Comparison of ENCODE assay signal across 14 cellular contexts in the genomic region with DNA sequence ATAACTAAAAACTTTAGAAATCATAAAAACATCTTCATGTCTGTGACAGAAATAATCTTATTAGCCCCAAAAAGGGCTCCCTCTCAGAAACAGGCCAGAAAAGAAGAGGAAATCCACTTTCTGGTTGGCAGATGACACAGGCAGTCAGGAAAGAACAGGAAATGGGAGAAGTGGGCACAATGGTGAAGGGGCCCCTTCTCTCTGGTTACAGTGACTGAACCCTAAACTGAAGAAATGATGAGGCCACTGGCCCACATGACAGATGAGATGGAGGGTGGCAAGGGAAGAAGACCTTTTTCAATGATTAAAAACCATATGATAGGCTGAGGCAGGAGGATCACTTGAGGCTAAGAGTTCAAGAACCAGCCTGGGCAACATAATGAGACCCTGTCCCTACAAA.
"Had no signal": no experiment of that assay in that cellular context is flagged by ENCODE, and none has a peak within 500 bp of the region (broad histone marks: within the 10 kb centered on the region; RNA-seq: fewer than 3 reads in every experiment).

No MANE protein-coding gene starts in this region.

- FAIRE-seq: islet of Langerhans had no signal

- H3K27ac ChIP-seq: heart left ventricle, psoas muscle, right lobe of liver, upper lobe of right lung, VCaP had no signal

- H3K36me3 Mint-ChIP-seq: natural killer cell treated with Interleukin-12 subunit alpha and Interleukin-12 subunit beta and Interleukin-15 and Interleukin-18, amount 100 ng/mL, for 72 hours had no signal

- DNase-seq: activated CD4-positive, alpha-beta T cell treated with anti-CD3 and anti-CD28 coated beads for 4 hours; activated naive CD4-positive, alpha-beta T cell treated with Interleukin-2 at 50 U/mL for 16 hours; central memory CD4-positive, alpha-beta T cell; effector memory CD4-positive, alpha-beta T cell; heart left ventricle; occipital lobe; psoas muscle; right lobe of liver; stimulated activated naive CD4-positive, alpha-beta T cell; T-helper 9 cell; upper lobe of right lung had no signal

- H3K27me3 Mint-ChIP-seq: natural killer cell treated with Interleukin-12 subunit alpha and Interleukin-12 subunit beta and Interleukin-15 and Interleukin-18, amount 100 ng/mL, for 72 hours had no signal

- H3K4me3 Mint-ChIP-seq: natural killer cell treated with Interleukin-12 subunit alpha and Interleukin-12 subunit beta and Interleukin-15 and Interleukin-18, amount 100 ng/mL, for 72 hours had no signal

- H3K9me3 ChIP-seq: heart left ventricle, psoas muscle, right lobe of liver, upper lobe of right lung had no signal

- H3K4me3 ChIP-seq: heart left ventricle, psoas muscle, right lobe of liver, upper lobe of right lung had no signal

- H3K9me3 Mint-ChIP-seq: natural killer cell treated with Interleukin-12 subunit alpha and Interleukin-12 subunit beta and Interleukin-15 and Interleukin-18, amount 100 ng/mL, for 72 hours had no signal

- ATAC-seq: heart left ventricle; natural killer cell treated with Interleukin-12 subunit alpha and Interleukin-12 subunit beta and Interleukin-15 and Interleukin-18, amount 100 ng/mL, for 72 hours; psoas muscle; right lobe of liver; upper lobe of right lung had no signal

- H3K4me1 ChIP-seq: right lobe of liver, upper lobe of right lung had no signal

- H3K27me3 ChIP-seq: heart left ventricle, right lobe of liver, upper lobe of right lung had no signal
